ENCODE assay signal across 25 cellular contexts in the genomic region with DNA sequence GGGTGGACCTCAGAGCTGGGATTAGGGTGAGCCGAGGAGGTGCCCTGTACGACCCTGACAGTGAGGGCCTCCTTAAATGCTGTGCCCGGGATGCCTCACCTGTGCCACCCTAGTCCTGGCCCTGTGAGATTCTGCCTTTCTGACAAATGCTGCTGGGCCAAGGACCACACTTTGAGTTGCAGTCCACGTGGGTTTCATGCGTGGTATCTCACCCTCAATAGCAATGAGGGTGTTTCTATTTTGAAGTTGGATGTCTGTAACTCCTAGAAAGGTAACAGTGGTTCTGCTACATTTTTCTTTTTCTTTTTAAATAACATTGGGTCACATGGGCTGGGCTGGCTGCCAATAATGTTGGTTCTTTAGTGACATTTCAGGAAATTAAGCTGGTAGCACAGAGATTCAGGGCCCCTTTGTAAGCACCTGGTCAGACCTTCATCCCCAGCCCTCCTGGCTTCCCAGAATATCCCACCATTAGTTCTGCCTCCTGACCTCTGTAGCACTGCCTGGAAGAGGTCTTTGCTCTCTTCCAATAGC. TPM values are rescaled to one million over a fixed set of nuclear protein-coding genes. Genes with fewer than 3 reads are reported as not detected.
"Had no signal": no experiment of that assay in that cellular context is flagged by ENCODE, and none has a peak within 500 bp of the region (broad histone marks: within the 10 kb centered on the region; RNA-seq: fewer than 3 reads in every experiment).

No MANE protein-coding gene starts in this region.

- H3K36me3 ChIP-seq: gastrocnemius medialis had no signal

- H3K4me1 ChIP-seq: colonic mucosa, esophagus squamous epithelium, parathyroid adenoma had no signal

- H3K27me3 ChIP-seq: colonic mucosa, dorsolateral prefrontal cortex, esophagus squamous epithelium, gastrocnemius medialis had no signal

- H3K9me3 ChIP-seq: colonic mucosa, esophagus squamous epithelium, gastrocnemius medialis, mucosa of descending colon had no signal

- DNase-seq: activated B cell treated with CpG ODN at 0.5 μM for 24 hours; activated CD4-positive, alpha-beta memory T cell treated with anti-CD3 and anti-CD28 coated beads for 36 hours; activated CD4-positive, alpha-beta T cell treated with anti-CD3 and anti-CD28 coated beads for 4 hours; activated effector memory CD4-positive, alpha-beta T cell treated with anti-CD3 and anti-CD28 coated beads, Interleukin-2, amount 50 U/mL, for 16 hours; activated naive CD4-positive, alpha-beta T cell treated with anti-CD3 and anti-CD28 coated beads, Interleukin-2, amount 10 ng/mL, durations not matched to agents 7 days and 5 days; activated naive CD8-positive, alpha-beta T cell treated with anti-CD3 and anti-CD28 coated beads, Interleukin-2, amount 50 U/mL, for 24 hours; activated T-cell treated with anti-CD3 and anti-CD28 coated beads for 4 hours; colonic mucosa; dorsolateral prefrontal cortex; effector memory CD8-positive, alpha-beta T cell; esophagus squamous epithelium; gastrocnemius medialis; hippocampal formation; mesenchymal stem cell; mucosa of descending colon; nucleus accumbens; small intestine; stimulated activated CD4-positive, alpha-beta T cell treated with anti-CD3 and anti-CD28 coated beads, Interleukin-2, amount 100 ng/mL, for 24 hours; T1000; trophoblast cell had no signal

- H3K27ac ChIP-seq: colonic mucosa, dorsolateral prefrontal cortex, esophagus squamous epithelium, gastrocnemius medialis, parathyroid adenoma had no signal

- H3K4me3 ChIP-seq: colonic mucosa, dorsolateral prefrontal cortex, esophagus squamous epithelium, gastrocnemius medialis, mucosa of descending colon had no signal

- ATAC-seq: activated naive CD8-positive, alpha-beta T cell treated with anti-CD3 and anti-CD28 coated beads, Interleukin-2, amount 50 U/mL, for 24 hours; effector memory CD8-positive, alpha-beta T cell; gastrocnemius medialis; mucosa of descending colon; sciatic nerve; stimulated activated effector memory CD8-positive, alpha-beta T cell treated with anti-CD3 and anti-CD28 coated beads, Interleukin-12 subunit alpha, Interleukin-12 subunit beta, amount 100 ng/mL, for 72 hours had no signal

RNA-seq across cellular contexts. Expression of a gene that starts 17.4 kb away (rescaled TPM):
- total RNA-seq: activated B cell treated with CpG ODN at 0.5 μM for 24 hours; activated CD4-positive, alpha-beta memory T cell treated with anti-CD3 and anti-CD28 coated beads for 36 hours; colonic mucosa; endothelial cell of umbilical vein; gastrocnemius medialis; mucosa of descending colon had no signal
- polyA plus RNA-seq: endothelial cell of umbilical vein had no signal

RNA-seq across cellular contexts. Expression of a gene that starts 51.6 kb away (rescaled TPM):
- total RNA-seq: activated B cell treated with CpG ODN at 0.5 μM for 24 hours had no signal
- polyA plus RNA-seq: neural cell had no signal
